Comparison of ENCODE assay signal across 25 cellular contexts in genomic region chr4:107468812-107469211, GRCh38.
DNase-seq lines count a peak whose midpoint lies in the region; ATAC-seq and TF ChIP-seq lines count a peak whose summit lies in the region.
"Had no signal": no experiment of that assay in that cellular context is flagged by ENCODE, and none has a peak within 500 bp of the region (broad histone marks: within the 10 kb centered on the region; RNA-seq: fewer than 3 reads in every experiment).

No MANE protein-coding gene starts in this region.

- no peak for TF ChIP-seq CTCF in upper lobe of right lung (IDR thresholded peaks at IDR 0.05)
- TF ChIP-seq CTCF in foreskin fibroblast (IDR thresholded peaks at IDR 0.05; ENCODE audit: low read depth, low read length): no peak

- intact Hi-C loops in upper lobe of right lung (cut with DNase I): no loop called here

- H3K4me1 ChIP-seq in upper lobe of right lung: no peaks in the 10 kb centered on the region
- H3K4me1 ChIP-seq: psoas muscle, tibial nerve had no signal

- no peak overlapping the region for H3K27ac ChIP-seq in upper lobe of right lung
- H3K27ac ChIP-seq: 22Rv1, esophagus squamous epithelium, neutrophil, psoas muscle, tibial nerve had no signal

- H3K27me3 ChIP-seq in upper lobe of right lung: no peaks in the 10 kb centered on the region
- H3K27me3 ChIP-seq: esophagus squamous epithelium, MG63, neutrophil, tibial nerve had no signal

- H3K36me3 ChIP-seq in upper lobe of right lung: no peaks in the 10 kb centered on the region
- H3K36me3 ChIP-seq: esophagus squamous epithelium, MG63, neutrophil, tibial nerve had no signal

- H3K4me3 ChIP-seq in upper lobe of right lung (no peak overlapping the region), foreskin fibroblast (ENCODE audit: low read depth in 1 of 2, low read length in 2 of 2) (no peak overlapping the region)
- H3K4me3 ChIP-seq: esophagus squamous epithelium, MG63, psoas muscle, tibial nerve had no signal

- no peaks in the 10 kb centered on the region for H3K9me3 ChIP-seq in upper lobe of right lung
- H3K9me3 ChIP-seq: esophagus squamous epithelium, MG63, neutrophil, psoas muscle, tibial nerve had no signal

- ATAC-seq in HG03103 (IDR thresholded peaks at IDR 0.05; ENCODE audit: low read depth, unreplicated experiment) (peak; percentile 81), upper lobe of right lung (peak; percentile 88), GM21528 (IDR thresholded peaks at IDR 0.05; ENCODE audit: low FRiP score, unreplicated experiment) (no peak)
- ATAC-seq: HCT116, left lobe of liver, psoas muscle had no signal

- peak; percentile 4 for DNase-seq in DMS53 (lab: John Stamatoyannopoulos, UW)
- no peak for DNase-seq in DMS53 treated with DMSO at 0.1 percent for 48 hours (lab: John Stamatoyannopoulos, UW; ENCODE audit: unreplicated experiment)
- peak; percentile 3 for DNase-seq in astrocyte of the hippocampus (ENCODE audit: low read depth, low spot score)
- DNase-seq in upper lobe of right lung: no peak
- no peak for DNase-seq in effector CD8-positive, alpha-beta T cell (lab: John Stamatoyannopoulos, UW)
- no peak for DNase-seq in foreskin fibroblast
- DNase-seq: activated CD4-positive, alpha-beta T cell treated with anti-CD3 and anti-CD28 coated beads, Interleukin-2, amount 10 ng/mL, durations not matched to agents 24 days and 14 days; activated naive CD8-positive, alpha-beta T cell treated with anti-CD3 and anti-CD28 coated beads, Interleukin-2, amount 10 ng/mL, durations not matched to agents 7 days and 5 days; effector memory CD4-positive, alpha-beta T cell; esophagus squamous epithelium; head of caudate nucleus; MG63; NCI-H1694 treated with DMSO at 0.1 percent for 48 hours; psoas muscle; small intestine; stimulated activated CD4-positive, alpha-beta T cell treated with anti-CD3 and anti-CD28 coated beads, Interleukin-2, amount 100 ng/mL, for 48 hours; stimulated activated naive CD4-positive, alpha-beta T cell treated with Interleukin-2 at 50 U/mL for 16 hours; T-helper 1 cell had no signal

Comparison
In these comparisons a context has a peak if more than half of its experiments do, and no peak if none do; other contexts are left out.
1. DNase-seq: peak in DMS53 (single experiment) and astrocyte of the hippocampus (single experiment); none in DMS53 treated with DMSO at 0.1 percent for 48 hours (single experiment), upper lobe of right lung (single experiment), effector CD8-positive, alpha-beta T cell (single experiment) and foreskin fibroblast (0 of 2).